In the genomic region with DNA sequence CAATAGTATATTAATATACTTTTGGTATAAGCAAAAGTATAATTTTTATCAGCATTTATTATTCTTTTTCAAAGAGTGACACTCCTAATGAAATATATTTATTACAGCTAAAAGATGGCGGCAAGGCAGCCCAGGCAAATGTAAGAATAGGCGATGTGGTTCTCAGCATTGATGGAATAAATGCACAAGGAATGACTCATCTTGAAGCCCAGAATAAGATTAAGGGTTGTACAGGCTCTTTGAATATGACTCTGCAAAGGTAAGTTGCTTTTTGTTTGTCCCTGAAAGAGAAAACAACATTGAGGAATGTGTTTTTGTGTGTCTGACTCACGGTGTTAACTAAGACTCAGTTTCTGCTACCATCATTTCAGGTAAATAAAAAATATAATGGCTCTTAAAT, we compare ENCODE assay signal across 15 cellular contexts.
A peak's percentile ranks its signal among the peaks of the same experiment; 100 is the strongest.
DNase-seq lines count a peak whose midpoint lies in the region; ATAC-seq lines count a peak whose summit lies in the region.
"Had no signal": no experiment of that assay in that cellular context is flagged by ENCODE, and none has a peak within 500 bp of the region (broad histone marks: within the 10 kb centered on the region; RNA-seq: fewer than 3 reads in every experiment).

No MANE protein-coding gene starts in this region.

- no peak for ATAC-seq in GM18909 (IDR thresholded peaks at IDR 0.05; ENCODE audit: poor library complexity, unreplicated experiment)
- ATAC-seq: GM23338; stimulated activated memory B cell treated with anti-CD40 and anti-IgM and Interleukin-4, amounts not matched to agents 10 μg/mL and 1 μg/mL and 100 μg/mL, for 72 hours; upper lobe of right lung had no signal

- peak; percentile 76 for DNase-seq in H4 (ENCODE audit: low spot score)
- peak; percentile 68 for DNase-seq in RPMI7951 (ENCODE audit: low read depth)
- peak; percentile 66 for DNase-seq in epithelial cell of prostate (ENCODE audit: low read depth, low spot score)
- DNase-seq in renal cortical epithelial cell (ENCODE audit: low read depth): peak; percentile 89
- DNase-seq in activated CD4-positive, alpha-beta T cell treated with anti-CD3 and anti-CD28 coated beads, Interleukin-2, amount 50 U/mL, for 4 hours: no peak
- DNase-seq in caudate nucleus (lab: John Stamatoyannopoulos, UW): no peak
- DNase-seq in activated CD4-positive, alpha-beta T cell treated with anti-CD3 and anti-CD28 coated beads for 1 hour: no peak
- DNase-seq: activated CD4-positive, alpha-beta memory T cell treated with anti-CD3 and anti-CD28 coated beads for 36 hours; amniotic stem cell; upper lobe of right lung had no signal

- H3K27ac ChIP-seq in epithelial cell of prostate (peak overlapping the region; percentile 30), caudate nucleus (ENCODE audit: low read depth, low read length) (no peak overlapping the region)
- H3K27ac ChIP-seq: neutrophil, SK-N-MC had no signal

Comparison
In these comparisons a context has a peak if more than half of its experiments do, and no peak if none do; other contexts are left out.
1. DNase-seq: peak in H4 (single experiment), RPMI7951 (single experiment), epithelial cell of prostate (single experiment) and renal cortical epithelial cell (single experiment); none in activated CD4-positive, alpha-beta T cell treated with anti-CD3 and anti-CD28 coated beads, Interleukin-2, amount 50 U/mL, for 4 hours (0 of 2), caudate nucleus (0 of 61) and activated CD4-positive, alpha-beta T cell treated with anti-CD3 and anti-CD28 coated beads for 1 hour (single experiment).